Comparison of ENCODE assay signal across 18 cellular contexts in the genomic region with DNA sequence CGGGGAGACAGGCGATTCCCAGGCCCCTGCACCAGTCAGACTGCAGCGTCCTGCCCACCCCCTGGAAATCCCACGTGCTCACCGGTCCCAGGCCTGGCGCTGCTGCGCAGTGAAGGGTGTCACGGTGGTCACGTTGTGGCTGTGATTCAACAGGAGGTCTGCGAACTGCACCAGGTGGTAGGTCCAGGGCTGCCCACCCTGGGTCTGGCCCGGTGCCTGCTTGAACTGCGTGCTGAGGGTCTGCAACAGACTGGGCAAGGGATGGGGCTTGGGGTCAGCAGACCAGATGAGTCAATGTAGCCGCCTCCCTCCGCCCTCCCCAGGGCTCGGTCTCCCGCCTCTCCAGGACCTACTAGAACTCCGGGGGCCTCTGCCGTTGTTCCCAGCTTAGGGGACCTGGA. TPM values are rescaled to one million over a fixed set of nuclear protein-coding genes. Genes with fewer than 3 reads are reported as not detected.
DNase-seq lines count a peak whose midpoint lies in the region; ATAC-seq, FAIRE-seq and TF ChIP-seq lines count a peak whose summit lies in the region.
"Had no signal": no experiment of that assay in that cellular context is flagged by ENCODE, and none has a peak within 500 bp of the region (broad histone marks: within the 10 kb centered on the region; RNA-seq: fewer than 3 reads in every experiment).

No MANE protein-coding gene starts in this region.

- no peaks in the 10 kb centered on the region for H3F3A ChIP-seq in neural progenitor cell (ENCODE audit: low read depth)

- H3K4me1 ChIP-seq in kidney (ENCODE audit: control insufficient read depth in 1 of 2, insufficient read depth in 1 of 2, low read depth in 1 of 2, low read length in 2 of 2) (no peaks in the 10 kb centered on the region), neural progenitor cell (no peaks in the 10 kb centered on the region)
- H3K4me1 ChIP-seq: BE2C had no signal

- no peak overlapping the region for H3K4me2 ChIP-seq in neural progenitor cell

- H2AFZ ChIP-seq in neural progenitor cell (replicated peaks): no peak overlapping the region

- H3K36me3 Mint-ChIP-seq in osteocyte (ENCODE audit: unreplicated experiment): peaks cover 20% of the 10 kb centered on the region
- peaks cover 4% of the 10 kb centered on the region for H3K36me3 Mint-ChIP-seq in neural progenitor cell

- H3K36me3 ChIP-seq in kidney (ENCODE audit: control insufficient read depth in 1 of 2, insufficient read depth in 2 of 2, low read length in 2 of 2) (peaks cover 11 to 27% of the 10 kb centered on the region in 2 donors), neural progenitor cell (no peaks in the 10 kb centered on the region)

- no peak overlapping the region for H3K27ac Mint-ChIP-seq in osteocyte (ENCODE audit: unreplicated experiment)
- no peak overlapping the region for H3K27ac Mint-ChIP-seq in neural progenitor cell

- no peaks in the 10 kb centered on the region for H3K27me3 ChIP-seq in neural progenitor cell
- H3K27me3 ChIP-seq: BE2C had no signal

- TF ChIP-seq CTCF in kidney (IDR thresholded peaks at IDR 0.05; ENCODE audit: borderline replicate concordance, extremely low read depth, insufficient read depth) (no peak), osteocyte (IDR thresholded peaks at IDR 0.05) (no peak), neural progenitor cell (IDR thresholded peaks at IDR 0.05) (no peak)

- H3K9me3 ChIP-seq in kidney (ENCODE audit: control insufficient read depth in 1 of 2, low read length in 2 of 2): no peaks in the 10 kb centered on the region
- H3K9me3 ChIP-seq in neural progenitor cell (ENCODE audit: low read depth): no peaks in the 10 kb centered on the region
- H3K9me3 ChIP-seq: BE2C had no signal

- FAIRE-seq in kidney (lab: Jason Lieb, UNC): no peak
- FAIRE-seq: G401.6, GM12892, HTR-8/SVneo had no signal

- intact Hi-C loops in kidney (cut with DNase I): no loop called here

- H3K4me1 Mint-ChIP-seq in osteocyte (ENCODE audit: unreplicated experiment): no peaks in the 10 kb centered on the region
- no peaks in the 10 kb centered on the region for H3K4me1 Mint-ChIP-seq in neural progenitor cell

- H3K27me3 Mint-ChIP-seq in osteocyte (ENCODE audit: unreplicated experiment): no peaks in the 10 kb centered on the region
- peaks cover 5% of the 10 kb centered on the region for H3K27me3 Mint-ChIP-seq in neural progenitor cell (ENCODE audit: insufficient read depth, low read depth)
- H3K27me3 Mint-ChIP-seq: CD4-positive, alpha-beta memory T cell had no signal

- ATAC-seq in GM18520 (IDR thresholded peaks at IDR 0.05; ENCODE audit: unreplicated experiment): no peak
- ATAC-seq: HCT116 had no signal

- no peak overlapping the region for H3K27ac ChIP-seq in kidney (ENCODE audit: low read depth in 2 of 2, low read length in 2 of 2)
- H3K27ac ChIP-seq in neural progenitor cell: no peak overlapping the region
- H3K27ac ChIP-seq: C4-2B had no signal

- no peaks in the 10 kb centered on the region for H3K79me2 ChIP-seq in neural progenitor cell (ENCODE audit: low read depth)

- H3K9ac ChIP-seq in kidney (ENCODE audit: low read length in 2 of 2) (no peak overlapping the region), neural progenitor cell (no peak overlapping the region)

- no peak overlapping the region for H3K4me3 ChIP-seq in kidney (ENCODE audit: low read length in 2 of 2)
- H3K4me3 ChIP-seq in neural progenitor cell: no peak overlapping the region

- no peaks in the 10 kb centered on the region for H4K20me1 ChIP-seq in neural progenitor cell (ENCODE audit: low read depth)

- no peaks in the 10 kb centered on the region for H3K9me3 Mint-ChIP-seq in osteocyte (ENCODE audit: unreplicated experiment)
- H3K9me3 Mint-ChIP-seq in neural progenitor cell: no peaks in the 10 kb centered on the region
- H3K9me3 Mint-ChIP-seq: CD4-positive, alpha-beta memory T cell had no signal

- DNase-seq in stimulated activated CD4-positive, alpha-beta T cell treated with anti-CD3 and anti-CD28 coated beads, Interleukin-1b, Interleukin-23, amount 100 ng/mL, for 48 hours: peak; percentile 1
- no peak for DNase-seq in stimulated activated CD4-positive, alpha-beta T cell treated with anti-CD3 and anti-CD28 coated beads, Interleukin-2, amount 100 ng/mL, for 24 hours
- peak; percentile 65 for DNase-seq in kidney
- peak; percentile 83 for DNase-seq in osteocyte (ENCODE audit: extremely low spot score, unreplicated experiment)
- DNase-seq in NCI-H146 treated with DMSO at 0.1 percent for 48 hours (lab: John Stamatoyannopoulos, UW; ENCODE audit: unreplicated experiment): no peak
- no peak for DNase-seq in neural progenitor cell (ENCODE audit: low spot score)
- DNase-seq: 8988T; BE2C; CD4-positive, alpha-beta memory T cell; DMS79 treated with DMSO at 0.1 percent for 48 hours; EL had no signal

- H3K4me3 Mint-ChIP-seq in osteocyte (ENCODE audit: unreplicated experiment): no peak overlapping the region
- no peak overlapping the region for H3K4me3 Mint-ChIP-seq in neural progenitor cell
- H3K4me3 Mint-ChIP-seq: CD4-positive, alpha-beta memory T cell had no signal

RNA-seq across cellular contexts. Expression of gene MYBBP1A, which starts 7.1 kb away (rescaled TPM):
- total RNA-seq in kidney (51.6 TPM), osteocyte (47.9 and 48.5 TPM in 2 replicates), neural progenitor cell (ENCODE audit: low replicate concordance) (17.4 and 44.6 TPM in 2 replicates)
- 11.9 TPM for polyA plus RNA-seq in kidney (ENCODE audit: insufficient read depth, low read depth, low replicate concordance)

RNA-seq across cellular contexts. Expression of gene GGT6, which starts 12.3 kb away (rescaled TPM):
- total RNA-seq in kidney (16.8 TPM), osteocyte (not detected in 2 replicates), neural progenitor cell (ENCODE audit: low replicate concordance) (not detected in 2 replicates)
- polyA plus RNA-seq in kidney (ENCODE audit: insufficient read depth, low read depth, low replicate concordance): 51.4 TPM
- total RNA-seq: CD4-positive, alpha-beta memory T cell; H4 had no signal
- polyA plus RNA-seq: CD4-positive, alpha-beta memory T cell had no signal

RNA-seq across cellular contexts. Expression of gene SMTNL2, which starts 36.3 kb away (rescaled TPM):
- 25.6 TPM for total RNA-seq in kidney
- 58.1 TPM for polyA plus RNA-seq in kidney (ENCODE audit: insufficient read depth, low read depth, low replicate concordance)
- 1.7 and 2.8 TPM in 2 replicates for total RNA-seq in osteocyte
- 3.0 and 5.2 TPM in 2 replicates for total RNA-seq in neural progenitor cell (ENCODE audit: low replicate concordance)
- total RNA-seq: CD4-positive, alpha-beta memory T cell had no signal
- polyA plus RNA-seq: CD4-positive, alpha-beta memory T cell had no signal

RNA-seq across cellular contexts. Expression of gene SPNS2, which starts 49.4 kb away (rescaled TPM):
- 60.5 TPM for total RNA-seq in kidney
- polyA plus RNA-seq in kidney (ENCODE audit: insufficient read depth, low read depth, low replicate concordance): 75.1 TPM
- total RNA-seq in osteocyte: 0.31 TPM in 1 of 2 replicates, not detected in the other
- 0.34 and 1.7 TPM in 2 replicates for total RNA-seq in neural progenitor cell (ENCODE audit: low replicate concordance)

Comparison
In these comparisons a context has a peak if more than half of its experiments do, and no peak if none do; other contexts are left out.
1. DNase-seq: peak in stimulated activated CD4-positive, alpha-beta T cell treated with anti-CD3 and anti-CD28 coated beads, Interleukin-1b, Interleukin-23, amount 100 ng/mL, for 48 hours (single experiment), kidney (single experiment) and osteocyte (single experiment); none in stimulated activated CD4-positive, alpha-beta T cell treated with anti-CD3 and anti-CD28 coated beads, Interleukin-2, amount 100 ng/mL, for 24 hours (0 of 2), NCI-H146 treated with DMSO at 0.1 percent for 48 hours (single experiment) and neural progenitor cell (single experiment).
2. RNA of gene GGT6, which starts 12.3 kb away (total RNA-seq): 16.8 TPM in kidney (single experiment); not detected in osteocyte and not detected in neural progenitor cell; every median in the first group is over 10 times any median in the second.